ENCODE assay signal across 7 cellular contexts in the genomic region with DNA sequence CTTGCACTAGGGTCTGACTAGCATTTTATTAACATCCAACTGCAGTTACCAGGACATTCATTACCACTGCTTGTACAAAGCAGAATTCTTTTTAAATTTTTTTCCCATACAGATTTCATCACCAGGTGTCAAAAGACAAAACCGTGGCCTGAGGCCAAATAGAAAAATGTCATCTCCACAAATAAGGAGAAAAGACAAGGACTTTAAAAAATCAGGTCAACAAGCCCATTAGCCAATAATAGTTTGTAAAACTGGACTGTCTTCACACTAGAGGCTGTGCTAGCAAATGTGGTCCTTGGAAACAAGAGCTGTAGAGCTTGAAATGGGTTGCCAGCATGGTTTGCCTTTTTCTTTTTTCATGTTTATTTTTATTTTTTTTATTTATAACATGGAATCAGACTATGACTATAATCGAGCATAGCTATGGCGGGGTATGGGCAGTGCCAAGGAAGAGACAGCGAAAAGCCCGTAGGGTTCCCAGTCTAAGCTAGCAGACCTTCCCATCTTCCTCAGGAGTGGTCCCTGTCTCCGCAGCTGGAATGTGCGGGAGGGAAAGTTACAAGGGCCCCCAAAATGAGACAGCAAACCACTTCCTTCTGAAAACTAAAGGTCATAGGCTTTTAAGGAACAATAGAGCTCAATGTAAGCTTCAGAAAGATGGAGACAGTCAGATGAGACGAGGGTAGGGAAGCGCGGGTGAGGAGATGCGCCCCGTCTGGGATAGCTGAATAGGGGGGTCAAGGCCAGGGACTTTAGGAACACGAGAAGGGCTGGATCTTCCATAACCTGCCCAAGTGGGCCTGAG. TPM values are rescaled to one million over a fixed set of nuclear protein-coding genes. Genes with fewer than 3 reads are reported as not detected.
DNase-seq lines count a peak whose midpoint lies in the region; ATAC-seq, FAIRE-seq and TF ChIP-seq lines count a peak whose summit lies in the region.

No MANE protein-coding gene starts in this region.

- H3K36me3 ChIP-seq in mammary epithelial cell (ENCODE audit: insufficient read depth, low read length) (peaks cover 2% of the 10 kb centered on the region), right lobe of liver (no peaks in the 10 kb centered on the region), suprapubic skin (no peaks in the 10 kb centered on the region)

- dilution Hi-C loops in mammary epithelial cell (cut with HindIII; ENCODE audit: low sequenced_read_pairs) = loop anchor here (5.0 kb wide), 2 partner anchors 70 to 225 kb away; no protein-coding TSS in a partner anchor

- H3K9me3 ChIP-seq in mammary epithelial cell (replicated peaks; ENCODE audit: insufficient read depth, low read length) (no peaks in the 10 kb centered on the region), right lobe of liver (no peaks in the 10 kb centered on the region), suprapubic skin (no peaks in the 10 kb centered on the region)

- BruUV-seq in mammary epithelial cell (replicated peaks; lab: Mats Ljungman, UMichigan) = TSS peak; percentile 32

- H3K4me1 ChIP-seq in mammary epithelial cell (ENCODE audit: insufficient read depth, low read length) = peaks cover 4% of the 10 kb centered on the region
- peaks cover 0 to 18% (median 4%) of the 10 kb centered on the region in 4 donors for H3K4me1 ChIP-seq in right lobe of liver
- H3K4me1 ChIP-seq in suprapubic skin = peaks cover 27% of the 10 kb centered on the region

- TF ChIP-seq EP300 in suprapubic skin (IDR thresholded peaks at IDR 0.05) = no peak

- no peak for TF ChIP-seq CTCF in mammary epithelial cell (conservative IDR thresholded peaks at IDR 0.05 in 1 of 2, IDR thresholded peaks at IDR 0.05 in 1 of 2; ENCODE audit: extremely low read depth in 1 of 2, insufficient read depth in 1 of 2, low read depth in 1 of 2, low read length in 2 of 2)
- no peak for TF ChIP-seq CTCF in right lobe of liver (IDR thresholded peaks at IDR 0.05)
- no peak for TF ChIP-seq CTCF in suprapubic skin (IDR thresholded peaks at IDR 0.05)

- CTCF ChIA-PET in mammary epithelial cell (lab: Charles Lee; ENCODE audit: low non-redundant PET) = interaction anchor here (0.6 to 0.7 kb wide), 2 partner anchors 48 to 122 kb away, joined by 4 read pairs; no protein-coding TSS in a partner anchor

- peak; percentile 62 for FAIRE-seq in GM19239 (lab: Jason Lieb, UNC)

- peaks cover 65% of the 10 kb centered on the region for H3K79me2 ChIP-seq in mammary epithelial cell (ENCODE audit: insufficient read depth, low read length)

- peak overlapping the region; percentile 72 to 94 (median 76) for H3K4me3 ChIP-seq in mammary epithelial cell (replicated peaks in 1 of 3; ENCODE audit: insufficient read depth in 1 of 3, low read depth in 2 of 3, low read length in 3 of 3)
- peak overlapping the region; percentile 72 to 94 (median 92) for H3K4me3 ChIP-seq in right lobe of liver
- H3K4me3 ChIP-seq in suprapubic skin = peak overlapping the region; percentile 76

- in situ Hi-C loops in mammary epithelial cell (cut with MboI; ENCODE audit: low sequenced_read_pairs in 2 of 2) = no loop called here

- 8% methylated on average over 11 of the region's 13 CpGs for WGBS in mammary epithelial cell (ENCODE audit: low coverage, missing lambda C conversion rate)
- 9% methylated on average over 12 of the region's 13 CpGs for WGBS in right lobe of liver (ENCODE audit: insufficient coverage, low coverage, low lambda C conversion rate, missing lambda C conversion rate)
- 3% methylated on average over 13 of the region's 13 CpGs for WGBS in suprapubic skin

- peak overlapping the region; percentile 91 for H3K4me2 ChIP-seq in mammary epithelial cell (ENCODE audit: insufficient read depth, low read depth, low read length)

- DNase-seq in GM19239 (ENCODE audit: insufficient read length, low spot score) (no peak), NOMO-1 (lab: John Stamatoyannopoulos, UW; ENCODE audit: unreplicated experiment in 2 of 2) (peak; percentile 26 to 46), mammary epithelial cell (peak; percentile 20), right lobe of liver (no peak), suprapubic skin (ENCODE audit: low spot score in 2 of 2) (no peak)
- DNase-seq in activated CD4-positive, alpha-beta T cell treated with anti-CD3 and anti-CD28 coated beads, Interleukin-2, amount 50 U/mL, for 4 hours = no peak

- no peaks in the 10 kb centered on the region for H4K20me1 ChIP-seq in mammary epithelial cell (ENCODE audit: insufficient read depth, low read length)

- peak overlapping the region; percentile 89 for H2AFZ ChIP-seq in mammary epithelial cell (ENCODE audit: low read depth, low read length)

- intact Hi-C loops in mammary epithelial cell (cut with micrococcal nuclease) = loop anchor here (2.0 to 5.0 kb wide), 3 partner anchors 50 to 69 kb away; a partner anchor contains a TSS
- intact Hi-C loops in right lobe of liver (cut with DNase I) = no loop called here

- TF ChIP-seq POLR2A in right lobe of liver (IDR thresholded peaks at IDR 0.05) = no peak
- TF ChIP-seq POLR2A in suprapubic skin (IDR thresholded peaks at IDR 0.05) = no peak

- H3K27ac ChIP-seq in mammary epithelial cell (ENCODE audit: insufficient read depth, low read depth, low read length) (peak overlapping the region; percentile 78), right lobe of liver (peak overlapping the region; percentile 76 to 85 (median 81)), suprapubic skin (peak overlapping the region; percentile 87)

- ATAC-seq in right lobe of liver (peak in 2 of 4 donors; percentile 2 to 6), GM18909 (IDR thresholded peaks at IDR 0.05; ENCODE audit: poor library complexity, unreplicated experiment) (no peak)

- peak overlapping the region; percentile 87 for H3K9ac ChIP-seq in mammary epithelial cell (ENCODE audit: insufficient read depth, low read length)

- H3K27me3 ChIP-seq in mammary epithelial cell (ENCODE audit: insufficient read depth, low read length) (no peaks in the 10 kb centered on the region), right lobe of liver (no peaks in the 10 kb centered on the region), suprapubic skin (no peaks in the 10 kb centered on the region)

RNA-seq across cellular contexts. Expression of a gene that starts 1.5 kb away (rescaled TPM):
- total RNA-seq in mammary epithelial cell = 10 to 100 TPM; 26.7 to 38.0 TPM
- polyA plus RNA-seq in mammary epithelial cell = 48.3 TPM
- 95.2 TPM for polyA minus RNA-seq in mammary epithelial cell
- total RNA-seq in right lobe of liver = 10 to 100 TPM in 3 of 6 experiments, 1 to 10 TPM in 3; 7.6 to 15.4 (median 10.0) TPM
- total RNA-seq in suprapubic skin = 10 to 100 TPM in 3 of 4 donors, 1 to 10 TPM in 1; 8.6 to 24.5 (median 13.3) TPM

RNA-seq across cellular contexts. Expression of a gene that starts 47.9 kb away (rescaled TPM):
- total RNA-seq in mammary epithelial cell (10 to 100 TPM; 16.5 to 21.5 TPM), right lobe of liver (10 to 100 TPM; 11.1 to 19.4 (median 13.3) TPM), suprapubic skin (10 to 100 TPM; 12.8 to 31.7 (median 17.5) TPM)
- polyA plus RNA-seq in mammary epithelial cell = 20.3 TPM
- polyA minus RNA-seq in mammary epithelial cell = 19.6 TPM

Comparison
In these comparisons a context has a peak if more than half of its experiments do, and no peak if none do; other contexts are left out.
1. DNase-seq: peak in NOMO-1 (2 of 2) and mammary epithelial cell (single experiment); none in GM19239 (single experiment), right lobe of liver (0 of 3), suprapubic skin (0 of 2) and activated CD4-positive, alpha-beta T cell treated with anti-CD3 and anti-CD28 coated beads, Interleukin-2, amount 50 U/mL, for 4 hours (0 of 2).
2. Peak in every context shown above with its lines, with median percentiles within 50 percentile points of each other: H3K27ac ChIP-seq and H3K4me3 ChIP-seq.